ENCODE assay signal across 19 cellular contexts in the genomic region with DNA sequence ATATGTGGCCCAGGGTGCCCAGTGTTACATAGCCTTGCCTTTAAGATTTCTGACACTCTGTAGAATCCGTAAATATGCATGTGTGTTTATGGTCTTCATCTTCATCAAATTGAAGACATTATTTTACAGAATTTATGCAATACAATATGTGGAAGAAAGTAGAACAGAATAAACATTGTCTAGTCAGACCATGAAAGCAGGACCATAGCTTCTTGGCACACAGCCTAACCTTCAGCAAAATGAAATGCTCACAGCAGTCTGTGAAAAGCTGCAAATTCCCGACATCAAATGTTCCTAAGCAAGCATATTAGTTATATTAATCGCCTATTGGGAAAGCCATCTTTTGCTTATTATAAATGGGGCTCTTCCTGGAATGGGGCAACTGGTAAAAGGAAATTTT.
DNase-seq lines count a peak whose midpoint lies in the region; ATAC-seq and TF ChIP-seq lines count a peak whose summit lies in the region.
"Had no signal": no experiment of that assay in that cellular context is flagged by ENCODE, and none has a peak within 500 bp of the region (broad histone marks: within the 10 kb centered on the region; RNA-seq: fewer than 3 reads in every experiment).

No MANE protein-coding gene starts in this region.

- no peak overlapping the region for H3K4me3 ChIP-seq in aorta (ENCODE audit: low read length in 2 of 2)
- H3K4me3 ChIP-seq in BE2C (ENCODE audit: low read depth, low read length) = no peak overlapping the region
- H3K4me3 ChIP-seq: BLaER1 treated with 17β-estradiol and CSF1 and Interleukin-3, amounts not matched to agents 10 nM and 100 nM; PC-9 had no signal

- H3K9me3 ChIP-seq in aorta (ENCODE audit: control insufficient read depth, low read length) (no peaks in the 10 kb centered on the region), BE2C (no peaks in the 10 kb centered on the region)

- H3K4me1 ChIP-seq in aorta (ENCODE audit: control insufficient read depth in 1 of 2, insufficient read depth in 2 of 2, low read length in 2 of 2) = no peaks in the 10 kb centered on the region
- H3K4me1 ChIP-seq in BE2C = no peaks in the 10 kb centered on the region

- H3K36me3 ChIP-seq in aorta (ENCODE audit: control insufficient read depth in 1 of 2, insufficient read depth in 2 of 2, low read length in 1 of 2) = no peaks in the 10 kb centered on the region
- H3K36me3 ChIP-seq in BE2C = no peaks in the 10 kb centered on the region

- no peak for ATAC-seq in aorta (ENCODE audit: low FRiP score)
- ATAC-seq: CD8-positive, alpha-beta T cell had no signal

- DNase-seq in Ammon's horn (ENCODE audit: low spot score) (peak; percentile 52), astrocyte of the hippocampus (ENCODE audit: low read depth, low spot score) (peak; percentile 20), foreskin melanocyte (peak; percentile 49), myocyte (ENCODE audit: low read depth) (peak; percentile 9), aorta (no peak), BE2C (no peak), kidney tubule cell (ENCODE audit: low spot score) (no peak)
- DNase-seq in effector CD8-positive, alpha-beta T cell (lab: John Stamatoyannopoulos, UW) = no peak
- DNase-seq: Calu3; CD8-positive, alpha-beta T cell; KG1; MV-4-11; NCI-H1694 treated with DMSO at 0.1 percent for 48 hours; NCI-H2107; NCI-H2227 treated with DMSO at 0.1 percent for 48 hours; NCI-H510A treated with DMSO at 0.1 percent for 48 hours; NCI-H82; PC-9 had no signal

- no peak for TF ChIP-seq CTCF in BE2C (IDR thresholded peaks at IDR 0.05; ENCODE audit: low read depth, low read length)

- WGBS in aorta, 2 donors = 53 to 62% methylated on average over 3 of the region's 3 CpGs

- no peaks in the 10 kb centered on the region for H3K27me3 ChIP-seq in aorta (ENCODE audit: control insufficient read depth in 1 of 2, insufficient read depth in 2 of 2, low read length in 1 of 2)
- no peaks in the 10 kb centered on the region for H3K27me3 ChIP-seq in BE2C
- H3K27me3 ChIP-seq: BLaER1 treated with 17β-estradiol and CSF1 and Interleukin-3, amounts not matched to agents 10 nM and 100 nM had no signal

- intact Hi-C loops in aorta (cut with DNase I) = no loop called here

- no peak overlapping the region for H3K27ac ChIP-seq in aorta (ENCODE audit: low read depth in 1 of 2, low read length in 2 of 2)
- H3K27ac ChIP-seq: BLaER1 treated with 17β-estradiol and CSF1 and Interleukin-3, amounts not matched to agents 10 nM and 100 nM; PC-9 had no signal

Comparison
In these comparisons a context has a peak if more than half of its experiments do, and no peak if none do; other contexts are left out.
1. DNase-seq: peak in Ammon's horn (single experiment), astrocyte of the hippocampus (single experiment), foreskin melanocyte (single experiment) and myocyte (single experiment); none in aorta (0 of 2), BE2C (single experiment), kidney tubule cell (single experiment) and effector CD8-positive, alpha-beta T cell (single experiment).